ENCODE assay signal across 17 cellular contexts in the genomic region with DNA sequence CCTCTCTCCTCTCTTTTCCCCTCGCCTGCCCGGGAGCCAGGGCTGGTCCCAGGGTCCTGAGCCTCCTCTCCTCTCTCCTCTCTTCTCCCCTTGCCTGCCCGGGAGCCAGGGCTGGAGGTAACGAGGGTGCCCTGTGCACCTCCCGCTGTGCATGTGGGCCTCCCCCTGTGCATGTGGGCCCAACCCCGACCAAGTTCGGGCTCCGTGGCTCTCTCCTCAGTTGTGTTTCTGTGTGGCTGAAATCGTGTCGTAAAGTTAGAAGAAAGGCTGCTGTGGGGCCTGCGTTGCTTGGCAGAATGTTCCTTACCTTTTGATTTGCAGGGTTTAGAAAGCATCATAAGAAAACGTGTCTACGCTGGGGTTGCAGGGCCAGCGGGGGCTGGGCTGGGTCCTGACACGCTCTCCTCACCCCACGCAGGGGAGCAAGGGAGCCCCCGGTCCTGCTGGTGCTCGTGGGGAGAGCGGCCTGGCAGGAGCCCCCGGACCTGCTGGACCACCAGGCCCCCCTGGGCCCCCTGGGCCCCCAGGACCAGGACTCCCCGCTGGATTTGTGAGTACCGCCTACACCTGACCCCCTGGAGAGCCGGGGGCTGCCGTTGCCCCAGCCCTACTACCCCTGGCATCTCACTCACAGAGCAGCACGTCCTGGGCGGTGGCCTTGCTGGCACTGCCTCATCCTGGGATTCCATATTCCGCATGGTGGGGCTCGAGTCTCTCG. TPM values are rescaled to one million over a fixed set of nuclear protein-coding genes. Genes with fewer than 3 reads are reported as not detected.
A peak's percentile ranks its signal among the peaks of the same experiment; 100 is the strongest.
DNase-seq lines count a peak whose midpoint lies in the region; ATAC-seq, FAIRE-seq and TF ChIP-seq lines count a peak whose summit lies in the region.
"Had no signal": no experiment of that assay in that cellular context is flagged by ENCODE, and none has a peak within 500 bp of the region (broad histone marks: within the 10 kb centered on the region; RNA-seq: fewer than 3 reads in every experiment).

No MANE protein-coding gene starts in this region.

- H3K9me3 ChIP-seq in astrocyte (ENCODE audit: insufficient read depth, low read depth, low read length): no peaks in the 10 kb centered on the region
- H3K9me3 ChIP-seq: BLaER1 had no signal

- H3K9ac ChIP-seq in astrocyte (ENCODE audit: low read length): no peak overlapping the region
- H3K9ac ChIP-seq: BLaER1 had no signal

- H3K4me1 ChIP-seq in astrocyte (ENCODE audit: insufficient read depth, low read length): no peaks in the 10 kb centered on the region

- peaks cover 3% of the 10 kb centered on the region for H3K36me3 Mint-ChIP-seq in astrocyte (ENCODE audit: low read depth, unreplicated experiment)
- no peaks in the 10 kb centered on the region for H3K36me3 Mint-ChIP-seq in naive thymus-derived CD8-positive, alpha-beta T cell
- H3K36me3 Mint-ChIP-seq in stimulated activated memory B cell treated with anti-CD40 and anti-IgM and Interleukin-4, amounts not matched to agents 10 μg/mL and 1 μg/mL and 100 μg/mL, for 72 hours: no peaks in the 10 kb centered on the region
- H3K36me3 Mint-ChIP-seq in activated CD4-positive, alpha-beta T cell treated with anti-CD3 and anti-CD28 coated beads, Interleukin-2, amount 10 ng/mL, durations not matched to agents 24 days and 14 days (ENCODE audit: low read depth): no peaks in the 10 kb centered on the region

- H3K4me3 Mint-ChIP-seq in astrocyte (ENCODE audit: unreplicated experiment): no peak overlapping the region
- H3K4me3 Mint-ChIP-seq in naive thymus-derived CD8-positive, alpha-beta T cell: peak overlapping the region in 1 of 10 donors; percentile 50
- no peak overlapping the region for H3K4me3 Mint-ChIP-seq in stimulated activated memory B cell treated with anti-CD40 and anti-IgM and Interleukin-4, amounts not matched to agents 10 μg/mL and 1 μg/mL and 100 μg/mL, for 72 hours
- H3K4me3 Mint-ChIP-seq in activated CD4-positive, alpha-beta T cell treated with anti-CD3 and anti-CD28 coated beads, Interleukin-2, amount 10 ng/mL, durations not matched to agents 24 days and 14 days: no peak overlapping the region

- H3K79me2 ChIP-seq in astrocyte (ENCODE audit: insufficient read depth, low read length): no peaks in the 10 kb centered on the region

- no peak overlapping the region for H3K4me2 ChIP-seq in astrocyte (ENCODE audit: low read length)

- no peaks in the 10 kb centered on the region for H3K27me3 Mint-ChIP-seq in astrocyte (ENCODE audit: low read depth, unreplicated experiment)
- no peaks in the 10 kb centered on the region for H3K27me3 Mint-ChIP-seq in naive thymus-derived CD8-positive, alpha-beta T cell
- peaks cover 1% of the 10 kb centered on the region for H3K27me3 Mint-ChIP-seq in stimulated activated memory B cell treated with anti-CD40 and anti-IgM and Interleukin-4, amounts not matched to agents 10 μg/mL and 1 μg/mL and 100 μg/mL, for 72 hours
- H3K27me3 Mint-ChIP-seq in activated CD4-positive, alpha-beta T cell treated with anti-CD3 and anti-CD28 coated beads, Interleukin-2, amount 10 ng/mL, durations not matched to agents 24 days and 14 days: no peaks in the 10 kb centered on the region
- H3K27me3 Mint-ChIP-seq: CD8-positive, alpha-beta memory T cell had no signal

- DNase-seq in Right ventricle myocardium inferior (ENCODE audit: missing footprints): peak; percentile 62
- no peak for DNase-seq in cardiac septum (ENCODE audit: low spot score)
- no peak for DNase-seq in astrocyte (ENCODE audit: low read depth)
- DNase-seq in naive thymus-derived CD8-positive, alpha-beta T cell: no peak
- no peak for DNase-seq in GM13976 (ENCODE audit: low spot score)
- no peak for DNase-seq in activated CD4-positive, alpha-beta T cell treated with anti-CD3 and anti-CD28 coated beads, Interleukin-2, amount 10 ng/mL, durations not matched to agents 24 days and 14 days
- DNase-seq: 8988T; AML-193; CD8-positive, alpha-beta memory T cell; DMS53; GF-D8 had no signal

- no peaks in the 10 kb centered on the region for H4K20me1 ChIP-seq in astrocyte (ENCODE audit: insufficient read depth, low read length)
- H4K20me1 ChIP-seq: BLaER1 had no signal

- H3K4me1 Mint-ChIP-seq in astrocyte (ENCODE audit: low read depth, unreplicated experiment): peaks cover 3% of the 10 kb centered on the region
- H3K4me1 Mint-ChIP-seq in naive thymus-derived CD8-positive, alpha-beta T cell: peaks cover 11 to 22% (median 21%) of the 10 kb centered on the region in 4 donors
- H3K4me1 Mint-ChIP-seq in stimulated activated memory B cell treated with anti-CD40 and anti-IgM and Interleukin-4, amounts not matched to agents 10 μg/mL and 1 μg/mL and 100 μg/mL, for 72 hours: peaks cover 19% of the 10 kb centered on the region
- H3K4me1 Mint-ChIP-seq in activated CD4-positive, alpha-beta T cell treated with anti-CD3 and anti-CD28 coated beads, Interleukin-2, amount 10 ng/mL, durations not matched to agents 24 days and 14 days: peaks cover 11% of the 10 kb centered on the region

- H3K36me3 ChIP-seq in astrocyte (ENCODE audit: insufficient read depth, low read length): no peaks in the 10 kb centered on the region
- H3K36me3 ChIP-seq: BLaER1 had no signal

- FAIRE-seq in astrocyte (lab: Jason Lieb, UNC): no peak
- FAIRE-seq: H54, HepG2, HTR-8/SVneo had no signal

- no peak overlapping the region for H3K4me3 ChIP-seq in astrocyte (ENCODE audit: insufficient read depth, low read depth, low read length)
- H3K4me3 ChIP-seq: BLaER1 had no signal

- no peak overlapping the region for H2AFZ ChIP-seq in astrocyte (ENCODE audit: low read depth, low read length)

- H3K27ac Mint-ChIP-seq in astrocyte (ENCODE audit: unreplicated experiment): peak overlapping the region; percentile 85
- H3K27ac Mint-ChIP-seq in naive thymus-derived CD8-positive, alpha-beta T cell: peak overlapping the region in 7 of 10 donors; percentile 28 to 83 (median 58)
- peak overlapping the region; percentile 34 for H3K27ac Mint-ChIP-seq in stimulated activated memory B cell treated with anti-CD40 and anti-IgM and Interleukin-4, amounts not matched to agents 10 μg/mL and 1 μg/mL and 100 μg/mL, for 72 hours
- no peak overlapping the region for H3K27ac Mint-ChIP-seq in activated CD4-positive, alpha-beta T cell treated with anti-CD3 and anti-CD28 coated beads, Interleukin-2, amount 10 ng/mL, durations not matched to agents 24 days and 14 days

- intact Hi-C loops in Right ventricle myocardium inferior (cut with DNase I): no loop called here
- intact Hi-C loops in cardiac septum (cut with DNase I): no loop called here
- intact Hi-C loops in activated CD4-positive, alpha-beta T cell treated with anti-CD3 and anti-CD28 coated beads, Interleukin-2, amount 10 ng/mL, durations not matched to agents 24 days and 14 days (cut with micrococcal nuclease): no loop called here

- in situ Hi-C loops in GM13976 (cut with MboI; ENCODE audit: low sequenced_read_pairs, unreplicated experiment): no loop called here

- TF ChIP-seq CTCF in astrocyte (IDR thresholded peaks at IDR 0.05; ENCODE audit: insufficient read depth, low read depth, low read length) (no peak), GM13976 (IDR thresholded peaks at IDR 0.05; ENCODE audit: borderline replicate concordance, control extremely low read depth, extremely low read depth, insufficient read depth, missing control alignments) (no peak)

- H3K27ac ChIP-seq in astrocyte (ENCODE audit: low read depth, low read length): no peak overlapping the region

- ATAC-seq in Right ventricle myocardium inferior (no peak), HG02938 (IDR thresholded peaks at IDR 0.05; ENCODE audit: unreplicated experiment) (no peak)
- no peak for ATAC-seq in naive thymus-derived CD8-positive, alpha-beta T cell
- ATAC-seq in stimulated activated memory B cell treated with anti-CD40 and anti-IgM and Interleukin-4, amounts not matched to agents 10 μg/mL and 1 μg/mL and 100 μg/mL, for 72 hours: no peak
- ATAC-seq: HepG2 had no signal

- H3K9me3 Mint-ChIP-seq in astrocyte (ENCODE audit: unreplicated experiment): no peaks in the 10 kb centered on the region
- H3K9me3 Mint-ChIP-seq in naive thymus-derived CD8-positive, alpha-beta T cell: no peaks in the 10 kb centered on the region
- H3K9me3 Mint-ChIP-seq in stimulated activated memory B cell treated with anti-CD40 and anti-IgM and Interleukin-4, amounts not matched to agents 10 μg/mL and 1 μg/mL and 100 μg/mL, for 72 hours: peaks cover 7% of the 10 kb centered on the region
- no peaks in the 10 kb centered on the region for H3K9me3 Mint-ChIP-seq in activated CD4-positive, alpha-beta T cell treated with anti-CD3 and anti-CD28 coated beads, Interleukin-2, amount 10 ng/mL, durations not matched to agents 24 days and 14 days
- H3K9me3 Mint-ChIP-seq: CD8-positive, alpha-beta memory T cell had no signal

- H3K27me3 ChIP-seq in astrocyte (ENCODE audit: insufficient read depth, low read length): no peaks in the 10 kb centered on the region
- H3K27me3 ChIP-seq: BLaER1 had no signal

- POLR2A ChIA-PET in naive thymus-derived CD8-positive, alpha-beta T cell (lab: Charles Lee): no interaction called here

RNA-seq across cellular contexts. Expression of gene SLC19A1, which starts 55.6 kb away (rescaled TPM):
- total RNA-seq in Right ventricle myocardium inferior: 8.2 TPM
- 2.7 TPM for total RNA-seq in cardiac septum
- 10.4 and 11.7 TPM in 2 replicates for total RNA-seq in astrocyte
- 10 to 100 TPM; 10.2 to 14.4 TPM for total RNA-seq in naive thymus-derived CD8-positive, alpha-beta T cell
- 10 to 100 TPM in 1 of 3 donors, 1 to 10 TPM in 2; 4.6 to 12.1 (median 9.3) TPM for polyA plus RNA-seq in naive thymus-derived CD8-positive, alpha-beta T cell
- 100 and 102 TPM in 2 replicates for total RNA-seq in activated CD4-positive, alpha-beta T cell treated with anti-CD3 and anti-CD28 coated beads, Interleukin-2, amount 10 ng/mL, durations not matched to agents 24 days and 14 days
